Comparison of ENCODE assay signal across 1 cellular context in the genomic region with DNA sequence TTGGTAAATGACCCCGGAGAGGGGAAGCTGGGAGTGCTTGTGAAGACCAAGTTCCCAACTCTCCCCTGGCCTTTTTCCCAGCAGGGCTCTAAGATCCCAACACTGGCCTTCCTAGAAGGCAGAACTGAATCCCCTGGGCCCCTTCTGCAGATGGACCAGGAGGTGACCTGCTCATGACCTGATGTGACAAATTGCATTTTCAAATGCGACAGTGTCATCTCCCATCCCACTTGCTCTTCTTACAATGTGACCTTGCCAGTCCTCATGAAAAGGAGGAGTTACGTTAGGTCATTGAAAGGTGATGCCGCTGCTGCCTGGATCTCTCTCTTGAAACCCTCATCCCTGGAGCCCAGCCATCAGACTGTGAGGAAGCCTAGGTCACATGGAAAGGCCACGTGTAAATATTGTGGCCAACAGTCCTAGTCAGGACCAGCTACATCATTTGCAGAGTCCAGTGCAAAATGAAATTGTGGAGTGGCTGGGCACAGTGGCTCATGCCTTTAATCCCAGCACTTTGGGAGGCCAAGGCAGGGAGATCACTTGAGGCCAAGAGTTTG.
TF ChIP-seq lines count a peak whose summit lies in the region.

No MANE protein-coding gene starts in this region.

TF ChIP-seq in HepG2, 621 proteins besides CTCF, POLR2A, EP300 and RAD21:
- TF ChIP-seq ARNTL (CRISPR knock-in tag; IDR thresholded peaks at IDR 0.05), result peak; percentile 90
- peak; percentile 52; the same call in 1 of the 2 replicates for TF ChIP-seq ZNF263 (CRISPR knock-in tag; IDR thresholded peaks at IDR 0.05)
- TF ChIP-seq, protein P1, sequence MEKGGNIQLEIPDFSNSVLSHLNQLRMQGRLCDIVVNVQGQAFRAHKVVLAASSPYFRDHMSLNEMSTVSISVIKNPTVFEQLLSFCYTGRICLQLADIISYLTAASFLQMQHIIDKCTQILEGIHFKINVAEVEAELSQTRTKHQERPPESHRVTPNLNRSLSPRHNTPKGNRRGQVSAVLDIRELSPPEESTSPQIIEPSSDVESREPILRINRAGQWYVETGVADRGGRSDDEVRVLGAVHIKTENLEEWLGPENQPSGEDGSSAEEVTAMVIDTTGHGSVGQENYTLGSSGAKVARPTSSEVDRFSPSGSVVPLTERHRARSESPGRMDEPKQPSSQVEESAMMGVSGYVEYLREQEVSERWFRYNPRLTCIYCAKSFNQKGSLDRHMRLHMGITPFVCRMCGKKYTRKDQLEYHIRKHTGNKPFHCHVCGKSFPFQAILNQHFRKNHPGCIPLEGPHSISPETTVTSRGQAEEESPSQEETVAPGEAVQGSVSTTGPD (CRISPR knock-in tag; IDR thresholded peaks at IDR 0.05), result no peak
- TF ChIP-seq ZNF776 (CRISPR knock-in tag; IDR thresholded peaks at IDR 0.05), result no peak
- TF ChIP-seq BORCS8-MEF2B (CRISPR knock-in tag; IDR thresholded peaks at IDR 0.05), result no peak
- no peak for TF ChIP-seq DPF2 (CRISPR knock-in tag; IDR thresholded peaks at IDR 0.05; ENCODE audit: borderline replicate concordance, low read depth)
- peak; percentile 29; the same call in 1 of the 2 replicates for TF ChIP-seq SAP130 (CRISPR knock-in tag; IDR thresholded peaks at IDR 0.05; ENCODE audit: low read depth)
- no peak for TF ChIP-seq HDAC2 (CRISPR knock-in tag; IDR thresholded peaks at IDR 0.05)
- TF ChIP-seq ZNF33A (CRISPR knock-in tag; IDR thresholded peaks at IDR 0.05; ENCODE audit: borderline replicate concordance), result no peak
- TF ChIP-seq ZSCAN22 (CRISPR knock-in tag; IDR thresholded peaks at IDR 0.05), result 0 out of 2 replicates have a peak, but pooled peaks have one; percentile 63
- TF ChIP-seq, protein P2, sequence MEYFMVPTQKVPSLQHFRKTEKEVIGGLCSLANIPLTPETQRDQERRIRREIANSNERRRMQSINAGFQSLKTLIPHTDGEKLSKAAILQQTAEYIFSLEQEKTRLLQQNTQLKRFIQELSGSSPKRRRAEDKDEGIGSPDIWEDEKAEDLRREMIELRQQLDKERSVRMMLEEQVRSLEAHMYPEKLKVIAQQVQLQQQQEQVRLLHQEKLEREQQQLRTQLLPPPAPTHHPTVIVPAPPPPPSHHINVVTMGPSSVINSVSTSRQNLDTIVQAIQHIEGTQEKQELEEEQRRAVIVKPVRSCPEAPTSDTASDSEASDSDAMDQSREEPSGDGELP (IDR thresholded peaks at IDR 0.05; ENCODE audit: borderline replicate concordance, low read depth), result no peak
- no peak for TF ChIP-seq ZNF598 (CRISPR knock-in tag; IDR thresholded peaks at IDR 0.05; ENCODE audit: borderline replicate concordance)
